In the genomic region with DNA sequence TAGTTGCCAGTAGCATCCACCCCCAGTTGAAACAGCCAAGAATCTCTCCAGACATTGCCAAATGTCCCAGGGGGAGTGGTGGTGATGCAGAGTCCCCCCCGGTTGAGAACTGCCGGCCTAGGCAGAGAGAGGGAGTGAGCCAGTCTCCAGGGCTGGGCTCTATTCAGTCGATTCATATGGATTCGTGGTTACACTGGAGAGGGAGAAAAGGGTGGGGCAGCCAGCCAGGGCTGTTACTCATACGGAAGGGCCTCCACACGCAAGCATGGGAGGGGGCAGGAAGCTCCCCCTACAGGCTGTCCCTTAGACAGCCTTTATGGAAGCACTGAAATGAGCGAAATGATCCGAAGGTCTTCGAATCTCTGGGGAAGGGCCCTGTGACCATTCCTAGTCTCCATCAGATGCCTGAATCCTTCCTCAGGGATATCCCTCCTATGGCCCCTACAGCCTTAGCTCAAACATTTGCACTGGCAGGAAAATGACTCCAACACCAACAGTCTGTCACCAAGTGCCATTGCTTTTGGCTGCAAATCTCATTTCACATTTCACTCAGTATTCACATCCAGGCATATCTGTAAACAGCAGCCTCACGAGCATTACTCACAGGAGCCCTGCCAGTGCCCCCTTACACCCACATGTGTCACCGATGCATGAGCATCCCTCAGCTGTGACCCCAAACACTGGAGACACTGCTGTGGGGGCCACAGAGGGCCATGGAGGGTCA, we compare ENCODE assay signal across 9 cellular contexts. TPM values are rescaled to one million over a fixed set of nuclear protein-coding genes. Genes with fewer than 3 reads are reported as not detected.
DNase-seq lines count a peak whose midpoint lies in the region; TF ChIP-seq lines count a peak whose summit lies in the region.
"Had no signal": no experiment of that assay in that cellular context is flagged by ENCODE, and none has a peak within 500 bp of the region (broad histone marks: within the 10 kb centered on the region; RNA-seq: fewer than 3 reads in every experiment).

No MANE protein-coding gene starts in this region.

- no peak overlapping the region for H3K27ac Mint-ChIP-seq in CD14-positive monocyte
- H3K27ac Mint-ChIP-seq: activated T-cell treated with anti-CD3 and anti-CD28 coated beads, Interleukin-2, amount 50 U/mL, for 24 hours had no signal

- no peaks in the 10 kb centered on the region for H3K79me2 ChIP-seq in OCI-LY7 (ENCODE audit: insufficient read depth, low read depth, low read length)
- H3K79me2 ChIP-seq in osteoblast (ENCODE audit: insufficient read depth, low read length), result no peaks in the 10 kb centered on the region

- H2AFZ ChIP-seq in OCI-LY7 (ENCODE audit: low read length) (no peak overlapping the region), osteoblast (ENCODE audit: low read length) (peak overlapping the region; percentile 67)

- H3K27me3 ChIP-seq in osteoblast (ENCODE audit: insufficient read depth, low read length), result peaks cover 14% of the 10 kb centered on the region

- TF ChIP-seq CTCF in OCI-LY7 (conservative IDR thresholded peaks at IDR 0.05; ENCODE audit: low read length) (peak; percentile 39), epithelial cell of esophagus (IDR thresholded peaks at IDR 0.05; ENCODE audit: insufficient read depth, low read depth, low read length, missing control alignments) (peak; percentile 79), osteoblast (IDR thresholded peaks at IDR 0.05; ENCODE audit: extremely low read depth, low read depth, low read length) (peak; percentile 75), CD14-positive monocyte (IDR thresholded peaks at IDR 0.05) (no peak)

- no peak overlapping the region for H3K27ac ChIP-seq in OCI-LY7 (ENCODE audit: low read depth, low read length, poor library complexity, severe bottlenecking)
- H3K27ac ChIP-seq in osteoblast (ENCODE audit: low read depth, low read length), result peak overlapping the region; percentile 51

- peak; percentile 82 for DNase-seq in GM04504 (ENCODE audit: low read depth)
- no peak for DNase-seq in OCI-LY7 (ENCODE audit: low spot score)
- peak; percentile 96 for DNase-seq in epithelial cell of esophagus (ENCODE audit: low read depth)
- DNase-seq in osteoblast (ENCODE audit: insufficient read length, low spot score, missing footprints), result peak; percentile 96
- DNase-seq in HuH-7 (ENCODE audit: low spot score), result no peak
- no peak for DNase-seq in NCI-H1092 treated with DMSO at 0.1 percent for 48 hours (lab: John Stamatoyannopoulos, UW)
- no peak for DNase-seq in NCI-H146 (lab: John Stamatoyannopoulos, UW)
- no peak for DNase-seq in CD14-positive monocyte (ENCODE audit: low spot score)
- DNase-seq: activated T-cell treated with anti-CD3 and anti-CD28 coated beads, Interleukin-2, amount 50 U/mL, for 24 hours had no signal

- H4K20me1 ChIP-seq in OCI-LY7 (ENCODE audit: insufficient read depth, low read length) (no peaks in the 10 kb centered on the region), osteoblast (ENCODE audit: insufficient read depth, low read length) (no peaks in the 10 kb centered on the region)

- H3K4me1 ChIP-seq in OCI-LY7 (ENCODE audit: insufficient read depth, low read length, poor library complexity, severe bottlenecking) (no peaks in the 10 kb centered on the region), osteoblast (ENCODE audit: insufficient read depth, low read length) (peaks cover 12% of the 10 kb centered on the region)

- no TSS peak for BruUV-seq in OCI-LY7 (replicated peaks; lab: Mats Ljungman, UMichigan)

- CTCF ChIA-PET in OCI-LY7 (lab: Charles Lee; ENCODE audit: unreplicated experiment), result no interaction called here

- H3K36me3 Mint-ChIP-seq in CD14-positive monocyte, result no peaks in the 10 kb centered on the region

- H3K9me2 ChIP-seq in OCI-LY7 (ENCODE audit: insufficient read depth, low read length), result no peaks in the 10 kb centered on the region

- H3K4me3 ChIP-seq in OCI-LY7 (ENCODE audit: low read depth, low read length, poor library complexity, severe bottlenecking) (no peak overlapping the region), epithelial cell of esophagus (ENCODE audit: low read length) (no peak overlapping the region), osteoblast (ENCODE audit: insufficient read depth, low read length) (no peak overlapping the region)

- no peak overlapping the region for H3K4me3 Mint-ChIP-seq in CD14-positive monocyte
- H3K4me3 Mint-ChIP-seq: activated T-cell treated with anti-CD3 and anti-CD28 coated beads, Interleukin-2, amount 50 U/mL, for 24 hours had no signal

- peaks cover 17 to 48% (median 27%) of the 10 kb centered on the region in 3 donors for H3K27me3 Mint-ChIP-seq in CD14-positive monocyte (ENCODE audit: low read depth in 3 of 3)

- no peaks in the 10 kb centered on the region for H3K9me3 Mint-ChIP-seq in CD14-positive monocyte
- H3K9me3 Mint-ChIP-seq: activated T-cell treated with anti-CD3 and anti-CD28 coated beads, Interleukin-2, amount 50 U/mL, for 24 hours had no signal

- H3K4me1 Mint-ChIP-seq in CD14-positive monocyte, result peaks cover 1% of the 10 kb centered on the region

- H3K36me3 ChIP-seq in OCI-LY7 (ENCODE audit: insufficient read depth, low read length) (no peaks in the 10 kb centered on the region), osteoblast (ENCODE audit: insufficient read depth, low read length) (no peaks in the 10 kb centered on the region)

- no peak overlapping the region for H3K4me2 ChIP-seq in OCI-LY7 (ENCODE audit: low read length)
- H3K4me2 ChIP-seq in osteoblast (ENCODE audit: insufficient read depth, low read length), result peak overlapping the region; percentile 62

- POLR2A ChIA-PET in OCI-LY7 (lab: Charles Lee), result no interaction called here

- intact Hi-C loops in OCI-LY7 (cut with micrococcal nuclease; ENCODE audit: unreplicated experiment), result no loop called here
- intact Hi-C loops in CD14-positive monocyte (cut with micrococcal nuclease), result no loop called here

- H3K9me3 ChIP-seq in OCI-LY7 (ENCODE audit: low read length) (no peaks in the 10 kb centered on the region), osteoblast (ENCODE audit: low read depth, low read length) (no peaks in the 10 kb centered on the region)

RNA-seq across cellular contexts. Expression of a gene that starts 18.4 kb away (rescaled TPM):
- total RNA-seq in OCI-LY7 (2014; rRNA removed; shearing (Covaris generic)), result 0.60 and 1.2 TPM in 2 replicates
- total RNA-seq in OCI-LY7 (2022), result 0.50 TPM in 1 of 2 replicates, not detected in the other
- 11.5 and 11.9 TPM in 2 replicates for total RNA-seq in osteoblast
- not detected for polyA plus RNA-seq in CD14-positive monocyte

RNA-seq across cellular contexts. Expression of a gene that starts 29.5 kb away (rescaled TPM):
- total RNA-seq in OCI-LY7 (2014; rRNA removed; shearing (Covaris generic)), result 16.1 and 22.4 TPM in 2 replicates
- total RNA-seq in OCI-LY7 (2022) (31.8 and 38.3 TPM in 2 replicates), osteoblast (118 and 134 TPM in 2 replicates)
- polyA plus RNA-seq in CD14-positive monocyte, result under 1 TPM; 0.25 to 0.27 TPM

Comparison
In these comparisons a context has a peak if more than half of its experiments do, and no peak if none do; other contexts are left out.
1. DNase-seq: peak in GM04504 (single experiment), epithelial cell of esophagus (single experiment) and osteoblast (single experiment); none in OCI-LY7 (single experiment), HuH-7 (single experiment), NCI-H1092 treated with DMSO at 0.1 percent for 48 hours (single experiment), NCI-H146 (single experiment) and CD14-positive monocyte (single experiment).